ENCODE assay signal across 8 cellular contexts in the genomic region with DNA sequence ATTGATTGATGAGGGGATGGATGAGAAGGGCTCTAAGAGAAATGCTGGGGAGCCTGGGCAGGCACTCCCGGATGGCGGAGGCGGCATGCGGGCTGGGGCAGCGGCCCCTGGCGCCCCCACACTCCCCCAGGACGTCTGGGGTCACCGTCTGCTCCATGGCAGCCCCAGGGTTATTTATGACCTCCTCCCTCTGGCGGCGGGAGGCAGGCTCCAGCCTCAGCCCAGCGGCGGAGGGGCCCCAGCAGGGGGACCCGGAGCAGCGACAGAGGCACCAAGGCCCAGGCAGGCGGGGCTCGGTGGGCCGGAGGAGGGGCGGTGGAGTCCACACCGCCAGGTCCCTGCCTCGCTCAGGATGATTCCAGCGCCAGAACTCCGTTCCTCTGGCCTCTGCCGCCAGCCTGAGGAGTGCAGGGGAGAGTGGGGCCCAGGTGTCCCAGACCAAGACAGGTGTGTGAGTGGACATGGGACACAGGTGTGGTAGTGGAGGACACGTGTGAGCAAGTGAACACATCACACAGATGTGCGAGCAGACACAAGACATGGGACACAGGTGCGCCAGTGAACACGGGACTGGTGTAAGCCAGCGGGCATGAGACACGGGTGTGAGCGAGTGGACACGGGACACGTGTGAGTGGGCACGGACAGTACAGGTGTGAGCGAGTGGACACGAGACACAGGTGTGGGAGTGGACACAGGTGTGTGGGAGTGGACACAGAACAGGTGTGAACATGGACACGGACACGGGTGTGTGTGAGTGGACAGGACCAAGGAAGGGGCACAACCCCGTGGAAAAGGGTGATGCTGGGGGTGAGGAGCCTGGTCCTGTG. TPM values are rescaled to one million over a fixed set of nuclear protein-coding genes. Genes with fewer than 3 reads are reported as not detected.
DNase-seq lines count a peak whose midpoint lies in the region; ATAC-seq and TF ChIP-seq lines count a peak whose summit lies in the region.

No MANE protein-coding gene starts in this region.

- WGBS in esophagus muscularis mucosa, result 42% methylated on average over 20 of the region's 38 CpGs

- peaks cover 51% of the 10 kb centered on the region for H3K27me3 Mint-ChIP-seq in MCF 10A (ENCODE audit: insufficient read depth, unreplicated experiment)
- peaks cover 31 to 45% (median 43%) of the 10 kb centered on the region in 5 donors for H3K27me3 Mint-ChIP-seq in naive thymus-derived CD4-positive, alpha-beta T cell

- DNase-seq in MCF 10A (ENCODE audit: unreplicated experiment), result peak; percentile 72
- DNase-seq in breast epithelium (ENCODE audit: low spot score in 2 of 2), result no peak
- DNase-seq in NCI-H1092 treated with DMSO at 0.1 percent for 48 hours (lab: John Stamatoyannopoulos, UW), result peak; percentile 33
- peak; percentile 42 for DNase-seq in T-helper 9 cell
- no peak for DNase-seq in esophagus muscularis mucosa (ENCODE audit: extremely low spot score)
- no peak for DNase-seq in naive thymus-derived CD4-positive, alpha-beta T cell

- peak; percentile 59 for ATAC-seq in naive thymus-derived CD4-positive, alpha-beta T cell
- ATAC-seq in GM21390 (IDR thresholded peaks at IDR 0.05; ENCODE audit: unreplicated experiment), result no peak
- no peak for ATAC-seq in GM21723 (IDR thresholded peaks at IDR 0.05; ENCODE audit: unreplicated experiment)

- intact Hi-C loops in MCF 10A (cut with micrococcal nuclease) (loop anchor here (1.0 kb wide), 1 partner anchor 17 kb away; no protein-coding TSS in a partner anchor), breast epithelium (cut with DNase I; ENCODE audit: low total_unique reads) (no loop called here), esophagus muscularis mucosa (cut with DNase I) (no loop called here)
- intact Hi-C loops in naive thymus-derived CD4-positive, alpha-beta T cell (cut with micrococcal nuclease), result no loop called here

- no peaks in the 10 kb centered on the region for H3K9me3 ChIP-seq in breast epithelium
- no peaks in the 10 kb centered on the region for H3K9me3 ChIP-seq in esophagus muscularis mucosa
- H3K9me3 ChIP-seq in naive thymus-derived CD4-positive, alpha-beta T cell (ENCODE audit: control insufficient read depth in 2 of 3, low read length in 3 of 3), result no peaks in the 10 kb centered on the region

- H3K27ac ChIP-seq in breast epithelium (no peak overlapping the region), esophagus muscularis mucosa (replicated peaks in 1 of 4) (no peak overlapping the region)
- H3K27ac ChIP-seq in naive thymus-derived CD4-positive, alpha-beta T cell (ENCODE audit: low read depth, low read length), result no peak overlapping the region

- H3K27ac Mint-ChIP-seq in MCF 10A (ENCODE audit: low read depth, unreplicated experiment), result peak overlapping the region; percentile 54
- peak overlapping the region in 2 of 9 donors; percentile 12 to 40 for H3K27ac Mint-ChIP-seq in naive thymus-derived CD4-positive, alpha-beta T cell

- H3K36me3 ChIP-seq in breast epithelium (no peaks in the 10 kb centered on the region), esophagus muscularis mucosa (no peaks in the 10 kb centered on the region)
- no peaks in the 10 kb centered on the region for H3K36me3 ChIP-seq in naive thymus-derived CD4-positive, alpha-beta T cell (ENCODE audit: control insufficient read depth in 2 of 3, insufficient read depth in 3 of 3, low read length in 3 of 3)

- peaks cover 13% of the 10 kb centered on the region for H3K4me1 Mint-ChIP-seq in MCF 10A (ENCODE audit: insufficient read depth, unreplicated experiment)
- H3K4me1 Mint-ChIP-seq in naive thymus-derived CD4-positive, alpha-beta T cell, result peaks cover 6 to 20% (median 15%) of the 10 kb centered on the region in 7 donors

- H3K36me3 Mint-ChIP-seq in MCF 10A (ENCODE audit: insufficient read depth, unreplicated experiment), result no peaks in the 10 kb centered on the region
- H3K36me3 Mint-ChIP-seq in naive thymus-derived CD4-positive, alpha-beta T cell, result peaks cover 0 to 3% (median 0%) of the 10 kb centered on the region in 5 donors

- H3K4me3 Mint-ChIP-seq in MCF 10A (ENCODE audit: unreplicated experiment), result no peak overlapping the region
- H3K4me3 Mint-ChIP-seq in naive thymus-derived CD4-positive, alpha-beta T cell, result peak overlapping the region in 8 of 10 donors; percentile 9 to 72 (median 38)

- no TSS peak for BruUV-seq in MCF 10A (replicated peaks; lab: Mats Ljungman, UMichigan)

- H3K27me3 ChIP-seq in breast epithelium (peaks cover 15 to 83% of the 10 kb centered on the region in 2 donors), esophagus muscularis mucosa (peaks cover 6 to 100% (median 18%) of the 10 kb centered on the region in 4 donors)
- peaks cover 6 to 27% of the 10 kb centered on the region in 2 donors for H3K27me3 ChIP-seq in naive thymus-derived CD4-positive, alpha-beta T cell (ENCODE audit: control insufficient read depth in 2 of 2, insufficient read depth in 2 of 2, low read length in 2 of 2)

- H3K4me1 ChIP-seq in breast epithelium (peaks cover 22 to 27% of the 10 kb centered on the region in 2 donors), esophagus muscularis mucosa (peaks cover 35 to 75% (median 63%) of the 10 kb centered on the region in 4 donors)
- peaks cover 7 to 21% of the 10 kb centered on the region in 2 donors for H3K4me1 ChIP-seq in naive thymus-derived CD4-positive, alpha-beta T cell (ENCODE audit: control insufficient read depth in 2 of 2, insufficient read depth in 2 of 2, low read length in 2 of 2)

- TF ChIP-seq EP300 in esophagus muscularis mucosa (IDR thresholded peaks at IDR 0.05), result no peak

- H3K4me3 ChIP-seq in breast epithelium, result peak overlapping the region in 1 of 3 donors; percentile 33
- peak overlapping the region in 3 of 4 donors; percentile 5 to 40 (median 28) for H3K4me3 ChIP-seq in esophagus muscularis mucosa
- H3K4me3 ChIP-seq in naive thymus-derived CD4-positive, alpha-beta T cell (ENCODE audit: low read length), result no peak overlapping the region

- TF ChIP-seq POLR2A in breast epithelium (IDR thresholded peaks at IDR 0.05) (no peak), esophagus muscularis mucosa (IDR thresholded peaks at IDR 0.05; ENCODE audit: low read depth) (no peak)

- POLR2A ChIA-PET in MCF 10A (lab: Yijun Ruan, JAX), result interaction anchor here (0.8 to 1.0 kb wide), 3 partner anchors 9 to 15 kb away, joined by 3 to 5 read pairs (median 4); no protein-coding TSS in a partner anchor
- POLR2A ChIA-PET in naive thymus-derived CD4-positive, alpha-beta T cell (lab: Charles Lee), result no interaction called here

- CTCF ChIA-PET in MCF 10A (lab: Yijun Ruan, JAX), result interaction anchor here (0.6 to 1.6 kb wide), 4 partner anchors 16 to 55 kb away, joined by 3 to 8 read pairs (median 5); no protein-coding TSS in a partner anchor
- CTCF ChIA-PET in naive thymus-derived CD4-positive, alpha-beta T cell (lab: Charles Lee), result no interaction called here

- TF ChIP-seq CTCF in MCF 10A (IDR thresholded peaks at IDR 0.05; ENCODE audit: unreplicated experiment) (peak; percentile 32), breast epithelium (IDR thresholded peaks at IDR 0.05) (no peak), esophagus muscularis mucosa (IDR thresholded peaks at IDR 0.05) (peak; percentile 38 to 71 (median 61))

- no peaks in the 10 kb centered on the region for H3K9me3 Mint-ChIP-seq in MCF 10A (ENCODE audit: unreplicated experiment)
- H3K9me3 Mint-ChIP-seq in naive thymus-derived CD4-positive, alpha-beta T cell, result no peaks in the 10 kb centered on the region

RNA-seq across cellular contexts. Expression of a gene that starts 2.5 kb away (rescaled TPM):
- total RNA-seq in MCF 10A (2022), result not detected in 2 replicates
- 10 to 100 TPM in 1 of 3 donors, 1 to 10 TPM in 1, under 1 TPM in 1; 0.16 to 23.0 (median 2.9) TPM for total RNA-seq in breast epithelium
- 10 to 100 TPM in 2 of 4 donors, 1 to 10 TPM in 2; 6.2 to 28.8 (median 13.9) TPM for total RNA-seq in esophagus muscularis mucosa
- not detected for total RNA-seq in naive thymus-derived CD4-positive, alpha-beta T cell
- polyA plus RNA-seq in naive thymus-derived CD4-positive, alpha-beta T cell, result under 1 TPM; 0.10 to 0.24 TPM

RNA-seq across cellular contexts. Expression of a gene that starts 37.8 kb away (rescaled TPM):
- total RNA-seq in MCF 10A (2022) (117 and 136 TPM in 2 replicates), breast epithelium (10 to 100 TPM; 36.2 to 38.7 (median 38.2) TPM), esophagus muscularis mucosa (10 to 100 TPM; 35.3 to 54.1 (median 47.5) TPM)
- total RNA-seq in naive thymus-derived CD4-positive, alpha-beta T cell, result 10 to 100 TPM; 46.6 to 88.3 (median 67.9) TPM
- 10 to 100 TPM; 62.7 to 82.5 TPM for polyA plus RNA-seq in naive thymus-derived CD4-positive, alpha-beta T cell

RNA-seq across cellular contexts. Expression of a gene that starts 39.2 kb away (rescaled TPM):
- total RNA-seq in MCF 10A (2022) (15.1 and 18.1 TPM in 2 replicates), breast epithelium (10 to 100 TPM in 1 of 3 donors, 1 to 10 TPM in 2; 5.4 to 18.0 (median 10.0) TPM), esophagus muscularis mucosa (10 to 100 TPM in 1 of 4 donors, 1 to 10 TPM in 3; 3.7 to 10.8 (median 6.2) TPM)
- total RNA-seq in naive thymus-derived CD4-positive, alpha-beta T cell, result 10 to 100 TPM; 14.2 to 34.2 (median 32.0) TPM
- 1 to 10 TPM in 1 of 2 donors, under 1 TPM in 1; 0.58 to 2.6 TPM for polyA plus RNA-seq in naive thymus-derived CD4-positive, alpha-beta T cell

RNA-seq across cellular contexts. Expression of a gene that starts 45.1 kb away (rescaled TPM):
- total RNA-seq in MCF 10A (2022) (7.9 and 11.1 TPM in 2 replicates), breast epithelium (1 to 10 TPM in 2 of 3 donors, under 1 TPM in 1; 0.16 to 2.8 (median 1.6) TPM), esophagus muscularis mucosa (under 1 TPM in 3 of 4 donors, not detected in 1; 0.17 to 0.50 (median 0.19) TPM)
- 1 to 10 TPM in 3 of 5 experiments, under 1 TPM in 2; 0.24 to 3.0 (median 1.0) TPM for total RNA-seq in naive thymus-derived CD4-positive, alpha-beta T cell
- under 1 TPM in 1 of 2 donors, not detected in 1; 0.18 TPM for polyA plus RNA-seq in naive thymus-derived CD4-positive, alpha-beta T cell

Comparison
In these comparisons a context has a peak if more than half of its experiments do, and no peak if none do; other contexts are left out.
1. DNase-seq: peak in MCF 10A (single experiment), NCI-H1092 treated with DMSO at 0.1 percent for 48 hours (single experiment) and T-helper 9 cell (single experiment); none in breast epithelium (0 of 2), esophagus muscularis mucosa (single experiment) and naive thymus-derived CD4-positive, alpha-beta T cell (0 of 9).
2. CTCF ChIP-seq: peak in MCF 10A (single experiment) and esophagus muscularis mucosa (3 of 3); none in breast epithelium (0 of 3).